23 cellular contexts compared by ENCODE assay signal in genomic region chr4:22637306-22637705, GRCh38. TPM values are rescaled to one million over a fixed set of nuclear protein-coding genes. Genes with fewer than 3 reads are reported as not detected.
"Had no signal": no experiment of that assay in that cellular context is flagged by ENCODE, and none has a peak within 500 bp of the region (broad histone marks: within the 10 kb centered on the region; RNA-seq: fewer than 3 reads in every experiment).

No MANE protein-coding gene starts in this region.

- H3K36me3 ChIP-seq: SJSA1 had no signal

- H3K4me3 ChIP-seq: SJSA1, SK-N-MC had no signal

- H3K27ac ChIP-seq: HL-60, SJSA1, SK-N-MC had no signal

- H3K9me3 ChIP-seq: SJSA1 had no signal

- DNase-seq: KBM-7, MV-4-11, NCI-H1048, NCI-H1436, NCI-H187, NCI-H2029, NCI-H2081 treated with DMSO at 0.1 percent for 48 hours, NCI-H2171, NCI-H226, NCI-H446, NCI-H510A, NCI-H524 treated with DMSO at 0.1 percent for 48 hours, NCI-H774, Right ventricle myocardium superior, RPMI8226, SIG-M5 had no signal

- H3K27me3 ChIP-seq: SJSA1 had no signal

- H3K4me1 ChIP-seq: SJSA1 had no signal

- FAIRE-seq: HTR-8/SVneo, RCC 7860 had no signal

RNA-seq across cellular contexts. Expression of gene GBA3, which starts 55.4 kb away (rescaled TPM):
- total RNA-seq: LHCN-M2, MCF 10A, Right ventricle myocardium superior, SJSA1 had no signal
